In genomic region chr2:141513853-141514252, GRCh38 we compare ENCODE assay signal across 16 cellular contexts.
DNase-seq lines count a peak whose midpoint lies in the region; ATAC-seq and TF ChIP-seq lines count a peak whose summit lies in the region.
"Had no signal": no experiment of that assay in that cellular context is flagged by ENCODE, and none has a peak within 500 bp of the region (broad histone marks: within the 10 kb centered on the region; RNA-seq: fewer than 3 reads in every experiment).

No MANE protein-coding gene starts in this region.

- CTCF ChIA-PET in GM10248 (lab: Yijun Ruan, JAX): interaction anchor here (1.1 to 1.7 kb wide), 5 partner anchors 9 to 31 kb away, joined by 3 to 5 read pairs (median 3); no protein-coding TSS in a partner anchor

- in situ Hi-C loops in gastrocnemius medialis (cut with MboI; ENCODE audit: low sequenced_read_pairs in 4 of 4) (no loop called here), GM23248 (cut with MboI) (no loop called here)

- H3K27me3 ChIP-seq in gastrocnemius medialis (no peaks in the 10 kb centered on the region), GM23248 (replicated peaks; ENCODE audit: insufficient read depth) (no peaks in the 10 kb centered on the region)
- H3K27me3 ChIP-seq: right lobe of liver had no signal

- WGBS in GM23248 (ENCODE audit: low coverage in 1 of 2, low lambda C conversion rate in 2 of 2, missing lambda C conversion rate in 2 of 2), 2 experiments: 30 to 35% methylated on average over 2 of the region's 2 CpGs

- H4K20me1 ChIP-seq in GM23248 (ENCODE audit: insufficient read depth): no peaks in the 10 kb centered on the region

- no peaks in the 10 kb centered on the region for H3K36me3 ChIP-seq in gastrocnemius medialis
- no peaks in the 10 kb centered on the region for H3K36me3 ChIP-seq in GM23248 (ENCODE audit: low read depth)
- H3K36me3 ChIP-seq: right lobe of liver had no signal

- no peaks in the 10 kb centered on the region for H3K9me2 ChIP-seq in GM23248 (ENCODE audit: insufficient read depth)

- H3K27ac ChIP-seq in gastrocnemius medialis: no peak overlapping the region
- H3K27ac ChIP-seq in GM23248: no peak overlapping the region
- H3K27ac ChIP-seq: right lobe of liver had no signal

- TF ChIP-seq CTCF in GM10248 (IDR thresholded peaks at IDR 0.05; ENCODE audit: control extremely low read depth, extremely low read depth, low read depth, missing control alignments): no peak
- no peak for TF ChIP-seq CTCF in gastrocnemius medialis (IDR thresholded peaks at IDR 0.05 in 4 of 5, conservative IDR thresholded peaks at IDR 0.05 in 1 of 5)

- H3F3A ChIP-seq in GM23248 (ENCODE audit: insufficient read depth): no peaks in the 10 kb centered on the region

- peak; percentile 63 for ATAC-seq in GM19324 (IDR thresholded peaks at IDR 0.05; ENCODE audit: low FRiP score, unreplicated experiment)
- ATAC-seq in HG02610 (IDR thresholded peaks at IDR 0.05; ENCODE audit: unreplicated experiment): peak; percentile 100
- ATAC-seq in HG03280 (IDR thresholded peaks at IDR 0.05; ENCODE audit: unreplicated experiment): peak; percentile 100
- ATAC-seq in gastrocnemius medialis: no peak
- ATAC-seq: esophagus mucosa, right lobe of liver had no signal

- no peaks in the 10 kb centered on the region for H3K9me3 ChIP-seq in gastrocnemius medialis
- no peaks in the 10 kb centered on the region for H3K9me3 ChIP-seq in GM23248 (ENCODE audit: low read depth)
- H3K9me3 ChIP-seq: right lobe of liver had no signal

- no peaks in the 10 kb centered on the region for H3K4me1 ChIP-seq in gastrocnemius medialis
- no peaks in the 10 kb centered on the region for H3K4me1 ChIP-seq in GM23248 (ENCODE audit: insufficient read depth)
- H3K4me1 ChIP-seq: right lobe of liver had no signal

- intact Hi-C loops in gastrocnemius medialis (cut with DNase I; ENCODE audit: low total_unique reads): no loop called here

- no peak for TF ChIP-seq POLR2A in gastrocnemius medialis (IDR thresholded peaks at IDR 0.05)

- POLR2A ChIA-PET in GM10248 (lab: Yijun Ruan, JAX): no interaction called here

- H2AFZ ChIP-seq in GM23248: no peak overlapping the region

- DNase-seq in GM10248 (ENCODE audit: extremely low spot score) (peak; percentile 28), gastrocnemius medialis (no peak), GM23248 (no peak), COLO829 (ENCODE audit: low spot score) (no peak), medulla oblongata (ENCODE audit: extremely low spot score) (no peak)
- DNase-seq: activated CD4-positive, alpha-beta T cell treated with anti-CD3 and anti-CD28 coated beads for 1 hour; activated gamma-delta T cell; caudate nucleus; DMS79 treated with DMSO at 0.1 percent for 48 hours; H9; immature natural killer cell; right lobe of liver had no signal

- H3K79me2 ChIP-seq in GM23248 (ENCODE audit: insufficient read depth): no peaks in the 10 kb centered on the region

- H3K4me3 ChIP-seq in gastrocnemius medialis (no peak overlapping the region), GM23248 (no peak overlapping the region)
- H3K4me3 ChIP-seq: right lobe of liver had no signal

- H3K4me2 ChIP-seq in GM23248 (ENCODE audit: unreplicated experiment): no peak overlapping the region

- H3K9ac ChIP-seq in GM23248: no peak overlapping the region

Comparison
In these comparisons a context has a peak if more than half of its experiments do, and no peak if none do; other contexts are left out.
1. ATAC-seq: peak in GM19324 (single experiment), HG02610 (single experiment) and HG03280 (single experiment); none in gastrocnemius medialis (0 of 2).